In the genomic region with DNA sequence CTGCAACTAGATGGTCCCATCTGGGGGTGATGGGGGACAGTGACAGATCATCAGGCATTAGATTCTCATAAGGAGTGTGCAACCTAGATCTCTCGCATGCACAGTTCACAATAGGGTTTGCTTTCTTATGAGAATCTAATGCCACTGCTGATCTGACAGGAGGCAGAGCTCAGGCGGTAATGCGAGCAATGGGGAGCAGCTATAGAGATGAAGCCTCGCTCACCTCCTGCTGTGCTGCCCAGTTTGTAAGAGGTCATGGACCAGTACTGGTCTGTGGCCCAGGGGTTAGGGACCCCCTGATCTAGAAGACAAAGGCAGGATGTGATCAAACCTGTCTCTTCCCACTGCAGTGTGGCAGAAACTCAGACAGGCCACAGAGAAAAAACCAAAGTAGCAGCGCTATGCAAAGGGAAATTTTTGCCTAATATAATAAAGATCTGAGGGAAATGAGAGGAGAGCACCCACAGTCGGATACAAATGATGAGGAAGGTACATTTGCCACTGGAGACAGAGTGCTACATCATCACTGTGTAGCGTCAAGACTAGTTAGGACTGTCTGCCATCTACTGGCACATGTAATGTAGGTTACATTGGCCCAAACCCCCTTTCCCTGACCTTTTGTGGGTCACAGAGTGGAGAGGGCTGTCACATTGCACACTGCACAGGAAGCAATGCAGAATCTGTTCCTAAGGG, we compare ENCODE assay signal across 1 cellular context.
TF ChIP-seq lines count a peak whose summit lies in the region.

No MANE protein-coding gene starts in this region.

TF ChIP-seq in SK-N-SH, 30 proteins besides CTCF, POLR2A, EP300 and RAD21 (continued from another document):
- TF ChIP-seq, protein P1, sequence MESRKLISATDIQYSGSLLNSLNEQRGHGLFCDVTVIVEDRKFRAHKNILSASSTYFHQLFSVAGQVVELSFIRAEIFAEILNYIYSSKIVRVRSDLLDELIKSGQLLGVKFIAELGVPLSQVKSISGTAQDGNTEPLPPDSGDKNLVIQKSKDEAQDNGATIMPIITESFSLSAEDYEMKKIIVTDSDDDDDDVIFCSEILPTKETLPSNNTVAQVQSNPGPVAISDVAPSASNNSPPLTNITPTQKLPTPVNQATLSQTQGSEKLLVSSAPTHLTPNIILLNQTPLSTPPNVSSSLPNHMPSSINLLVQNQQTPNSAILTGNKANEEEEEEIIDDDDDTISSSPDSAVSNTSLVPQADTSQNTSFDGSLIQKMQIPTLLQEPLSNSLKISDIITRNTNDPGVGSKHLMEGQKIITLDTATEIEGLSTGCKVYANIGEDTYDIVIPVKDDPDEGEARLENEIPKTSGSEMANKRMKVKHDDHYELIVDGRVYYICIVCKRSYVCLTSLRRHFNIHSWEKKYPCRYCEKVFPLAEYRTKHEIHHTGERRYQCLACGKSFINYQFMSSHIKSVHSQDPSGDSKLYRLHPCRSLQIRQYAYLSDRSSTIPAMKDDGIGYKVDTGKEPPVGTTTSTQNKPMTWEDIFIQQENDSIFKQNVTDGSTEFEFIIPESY (IDR thresholded peaks at IDR 0.05; ENCODE audit: borderline replicate concordance, low read depth): no peak
- TF ChIP-seq NRF1 (IDR thresholded peaks at IDR 0.05; ENCODE audit: low read depth, low read length): no peak
- no peak for TF ChIP-seq MEF2A (IDR thresholded peaks at IDR 0.05; ENCODE audit: borderline replicate concordance, low read depth)
- TF ChIP-seq TAF1 (IDR thresholded peaks at IDR 0.05; ENCODE audit: borderline replicate concordance, low read depth, low read length): no peak
- TF ChIP-seq, protein P2, sequence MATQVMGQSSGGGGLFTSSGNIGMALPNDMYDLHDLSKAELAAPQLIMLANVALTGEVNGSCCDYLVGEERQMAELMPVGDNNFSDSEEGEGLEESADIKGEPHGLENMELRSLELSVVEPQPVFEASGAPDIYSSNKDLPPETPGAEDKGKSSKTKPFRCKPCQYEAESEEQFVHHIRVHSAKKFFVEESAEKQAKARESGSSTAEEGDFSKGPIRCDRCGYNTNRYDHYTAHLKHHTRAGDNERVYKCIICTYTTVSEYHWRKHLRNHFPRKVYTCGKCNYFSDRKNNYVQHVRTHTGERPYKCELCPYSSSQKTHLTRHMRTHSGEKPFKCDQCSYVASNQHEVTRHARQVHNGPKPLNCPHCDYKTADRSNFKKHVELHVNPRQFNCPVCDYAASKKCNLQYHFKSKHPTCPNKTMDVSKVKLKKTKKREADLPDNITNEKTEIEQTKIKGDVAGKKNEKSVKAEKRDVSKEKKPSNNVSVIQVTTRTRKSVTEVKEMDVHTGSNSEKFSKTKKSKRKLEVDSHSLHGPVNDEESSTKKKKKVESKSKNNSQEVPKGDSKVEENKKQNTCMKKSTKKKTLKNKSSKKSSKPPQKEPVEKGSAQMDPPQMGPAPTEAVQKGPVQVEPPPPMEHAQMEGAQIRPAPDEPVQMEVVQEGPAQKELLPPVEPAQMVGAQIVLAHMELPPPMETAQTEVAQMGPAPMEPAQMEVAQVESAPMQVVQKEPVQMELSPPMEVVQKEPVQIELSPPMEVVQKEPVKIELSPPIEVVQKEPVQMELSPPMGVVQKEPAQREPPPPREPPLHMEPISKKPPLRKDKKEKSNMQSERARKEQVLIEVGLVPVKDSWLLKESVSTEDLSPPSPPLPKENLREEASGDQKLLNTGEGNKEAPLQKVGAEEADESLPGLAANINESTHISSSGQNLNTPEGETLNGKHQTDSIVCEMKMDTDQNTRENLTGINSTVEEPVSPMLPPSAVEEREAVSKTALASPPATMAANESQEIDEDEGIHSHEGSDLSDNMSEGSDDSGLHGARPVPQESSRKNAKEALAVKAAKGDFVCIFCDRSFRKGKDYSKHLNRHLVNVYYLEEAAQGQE (IDR thresholded peaks at IDR 0.05; ENCODE audit: low read depth, low read length): no peak
- TF ChIP-seq RFX5 (IDR thresholded peaks at IDR 0.05; ENCODE audit: low read length): no peak
- TF ChIP-seq MAX (IDR thresholded peaks at IDR 0.05; ENCODE audit: low read depth): no peak
- TF ChIP-seq, protein P3, sequence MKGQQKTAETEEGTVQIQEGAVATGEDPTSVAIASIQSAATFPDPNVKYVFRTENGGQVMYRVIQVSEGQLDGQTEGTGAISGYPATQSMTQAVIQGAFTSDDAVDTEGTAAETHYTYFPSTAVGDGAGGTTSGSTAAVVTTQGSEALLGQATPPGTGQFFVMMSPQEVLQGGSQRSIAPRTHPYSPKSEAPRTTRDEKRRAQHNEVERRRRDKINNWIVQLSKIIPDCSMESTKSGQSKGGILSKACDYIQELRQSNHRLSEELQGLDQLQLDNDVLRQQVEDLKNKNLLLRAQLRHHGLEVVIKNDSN (IDR thresholded peaks at IDR 0.05; ENCODE audit: borderline replicate concordance, low read depth): no peak
- no peak for TF ChIP-seq POLR2AphosphoS5 (IDR thresholded peaks at IDR 0.05; ENCODE audit: low read depth, low read length)
- no peak for TF ChIP-seq RXRA (IDR thresholded peaks at IDR 0.05; ENCODE audit: borderline replicate concordance, low read depth)
